In genomic region chr17:37100231-37100630, GRCh38 we compare ENCODE assay signal across 15 cellular contexts.
"Had no signal": no experiment of that assay in that cellular context is flagged by ENCODE, and none has a peak within 500 bp of the region (broad histone marks: within the 10 kb centered on the region; RNA-seq: fewer than 3 reads in every experiment).

No MANE protein-coding gene starts in this region.

- H3K27ac ChIP-seq: esophagus muscularis mucosa, neutrophil, skin epidermis, tibial artery had no signal

- H3K27me3 ChIP-seq: esophagus muscularis mucosa, neutrophil, tibial artery had no signal

- H3K27ac Mint-ChIP-seq: activated naive CD4-positive, alpha-beta T cell treated with anti-CD3 and anti-CD28 coated beads, Interleukin-2, amount 50 U/mL, for 72 hours; naive thymus-derived CD4-positive, alpha-beta T cell had no signal

- H3K4me3 ChIP-seq: esophagus muscularis mucosa, lung, skin epidermis, tibial artery had no signal

- DNase-seq: activated CD4-positive, alpha-beta T cell treated with anti-CD3 and anti-CD28 coated beads, Interleukin-2, amount 50 U/mL, for 4 hours; activated effector memory CD4-positive, alpha-beta T cell treated with anti-CD3 and anti-CD28 coated beads, Interleukin-2, amount 50 U/mL, for 16 hours; activated T-cell treated with anti-CD3 and anti-CD28 coated beads, Interleukin-2, amount 50 U/mL, for 4 hours; amygdala; head of caudate nucleus; left colon; naive thymus-derived CD4-positive, alpha-beta T cell; posterior cingulate gyrus; tibial artery had no signal

- H3K4me1 ChIP-seq: esophagus muscularis mucosa, tibial artery had no signal

- H3K36me3 ChIP-seq: neutrophil had no signal

- H3K9me3 ChIP-seq: esophagus muscularis mucosa, neutrophil, tibial artery had no signal

- ATAC-seq: activated CD4-positive, CD25-positive, alpha-beta regulatory T cell treated with anti-CD3 and anti-CD28 coated beads, Interleukin-2, amount 50 U/mL, for 24 hours; activated naive CD4-positive, alpha-beta T cell treated with anti-CD3 and anti-CD28 coated beads, Interleukin-2, amount 50 U/mL, for 72 hours; activated T-cell treated with anti-CD3 and anti-CD28 coated beads, Interleukin-2, amount 50 U/mL, for 4 hours; left colon; naive thymus-derived CD4-positive, alpha-beta T cell had no signal

- H3K9me3 Mint-ChIP-seq: activated naive CD4-positive, alpha-beta T cell treated with anti-CD3 and anti-CD28 coated beads, Interleukin-2, amount 50 U/mL, for 72 hours; activated T-cell treated with anti-CD3 and anti-CD28 coated beads, Interleukin-2, amount 50 U/mL, for 4 hours; naive thymus-derived CD4-positive, alpha-beta T cell had no signal

- H3K27me3 Mint-ChIP-seq: naive thymus-derived CD4-positive, alpha-beta T cell had no signal

- H3K4me3 Mint-ChIP-seq: activated T-cell treated with anti-CD3 and anti-CD28 coated beads, Interleukin-2, amount 50 U/mL, for 4 hours; naive thymus-derived CD4-positive, alpha-beta T cell had no signal
